24 cellular contexts compared by ENCODE assay signal in the genomic region with DNA sequence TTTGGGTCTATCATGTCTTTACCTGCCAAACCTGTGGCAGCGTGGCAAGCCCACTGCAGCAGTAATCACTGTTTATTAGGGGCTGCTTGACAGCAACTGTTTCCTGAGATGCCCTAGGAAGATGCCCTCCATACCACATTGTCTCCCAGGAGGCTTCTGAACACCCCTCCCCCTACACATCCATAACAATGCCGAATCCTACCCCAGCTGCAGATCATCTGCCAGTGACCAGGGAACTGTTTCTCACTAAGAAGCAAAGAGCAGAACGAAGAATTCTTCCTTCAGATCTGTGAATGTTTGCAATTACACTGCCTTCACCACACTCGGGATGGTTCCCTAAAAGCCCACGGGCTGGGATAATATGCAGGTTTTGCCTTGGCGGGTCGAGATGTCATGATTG.
DNase-seq lines count a peak whose midpoint lies in the region; ATAC-seq, FAIRE-seq and TF ChIP-seq lines count a peak whose summit lies in the region.
"Had no signal": no experiment of that assay in that cellular context is flagged by ENCODE, and none has a peak within 500 bp of the region (broad histone marks: within the 10 kb centered on the region; RNA-seq: fewer than 3 reads in every experiment).

No MANE protein-coding gene starts in this region.

- H3K79me1 ChIP-seq in H1 (ENCODE audit: low read depth, low read length) = no peaks in the 10 kb centered on the region

- no peak for TF ChIP-seq POLR2A in H1 (IDR thresholded peaks at IDR 0.05; ENCODE audit: control extremely low read depth in 1 of 2, low read depth in 2 of 2, low read length in 2 of 2)

- H3K56ac ChIP-seq in H1 (replicated peaks; ENCODE audit: insufficient read length, low read depth, low read length) = no peak overlapping the region

- WGBS in H1 (ENCODE audit: extremely low coverage in 1 of 2, insufficient coverage in 1 of 2, insufficient read length in 1 of 2, insufficient replicate concordance in 2 of 2, low coverage in 1 of 2, low lambda C conversion rate in 2 of 2, missing lambda C conversion rate in 1 of 2), 2 experiments = 70% methylated on average over 7 of the region's 7 CpGs; no CpG with 5 or more reads in 1 of the 2 experiments

- peak overlapping the region; percentile 74; the same call in 1 of the 2 replicates for H2BK20ac ChIP-seq in H1 (ENCODE audit: low read length)

- peak overlapping the region; percentile 55 to 77 for H3K4me2 ChIP-seq in H1 (ENCODE audit: insufficient read depth in 1 of 2, low read depth in 2 of 2, low read length in 2 of 2)
- no peak overlapping the region for H3K4me2 ChIP-seq in osteoblast (ENCODE audit: insufficient read depth, low read length)
- H3K4me2 ChIP-seq: BLaER1 had no signal

- H2BK5ac ChIP-seq in H1 (ENCODE audit: low read depth, low read length) = peak overlapping the region; percentile 83; the same call in 1 of the 2 replicates

- H3K27ac ChIP-seq in HUES48 (ENCODE audit: low read depth, low read length) (peak overlapping the region; percentile 56), H1 (ENCODE audit: low read depth, low read length) (no peak overlapping the region), iPS-20b (ENCODE audit: low read length) (no peak overlapping the region), osteoblast (ENCODE audit: low read depth, low read length) (no peak overlapping the region)
- H3K27ac ChIP-seq: BLaER1, SJSA1 had no signal

- H3K14ac ChIP-seq in H1 (ENCODE audit: insufficient read length) = no peak overlapping the region

- no peaks in the 10 kb centered on the region; the same call in 1 of the 2 replicates for H3K23me2 ChIP-seq in H1 (ENCODE audit: low read depth, low read length)

- peak overlapping the region; percentile 30 for H2BK120ac ChIP-seq in H1 (replicated peaks; ENCODE audit: low read depth, low read length)

- H3K4ac ChIP-seq in H1 (replicated peaks; ENCODE audit: insufficient read length, low read depth, low read length) = peak overlapping the region; percentile 98

- no peak overlapping the region for H3K23ac ChIP-seq in H1 (ENCODE audit: insufficient read length)

- no peak for ATAC-seq in HG03521 (IDR thresholded peaks at IDR 0.05; ENCODE audit: unreplicated experiment)
- no peak for ATAC-seq in GM18868 (IDR thresholded peaks at IDR 0.05; ENCODE audit: unreplicated experiment)
- ATAC-seq: GM12878, K562 had no signal

- H3K18ac ChIP-seq in H1 (ENCODE audit: extremely low read depth, low read length) = peak overlapping the region; percentile 90

- H3K4me1 ChIP-seq in HUES48 (ENCODE audit: control insufficient read depth, insufficient read depth, low read length) (peaks cover 13% of the 10 kb centered on the region), H1 (replicated peaks in 1 of 4; ENCODE audit: control insufficient read depth in 3 of 4, insufficient read depth in 4 of 4, low read length in 3 of 4) (peaks cover 3 to 6% (median 4%) of the 10 kb centered on the region in 4 experiments; a peak in 6 of 7 replicates), iPS-20b (ENCODE audit: insufficient read depth, low read length) (peaks cover 5% of the 10 kb centered on the region; the same call in 1 of the 2 replicates), osteoblast (ENCODE audit: insufficient read depth, low read length) (no peaks in the 10 kb centered on the region)
- H3K4me1 ChIP-seq: SJSA1 had no signal

- peak in 1 of 2 experiments; percentile 15 for DNase-seq in H1 (ENCODE audit: low read depth in 1 of 2, low spot score in 2 of 2)
- DNase-seq in osteoblast (ENCODE audit: insufficient read length, low spot score, missing footprints) = peak; percentile 8
- no peak for DNase-seq in NCI-H1092 treated with DMSO at 0.1 percent for 48 hours (lab: John Stamatoyannopoulos, UW)
- DNase-seq: CD4-positive, alpha-beta T cell; COR-L47; DMS79 treated with DMSO at 0.1 percent for 48 hours; HCEC 1CT; MG63; NCI-H1417 treated with DMSO at 0.1 percent for 48 hours; NCI-H187; NCI-H2107; NCI-H226; NCI-H510A treated with DMSO at 0.1 percent for 48 hours; NCI-H774; OCI-M1 had no signal

- CTCF ChIA-PET in H1 (lab: Charles Lee; ENCODE audit: partially characterized antibody) = interaction anchor here (1.3 to 1.4 kb wide), 3 partner anchors 10 to 180 kb away, joined by 3 to 5 read pairs (median 4); no protein-coding TSS in a partner anchor

- H2BK12ac ChIP-seq in H1 (ENCODE audit: low read depth, low read length) = peak overlapping the region; percentile 39; the same call in 1 of the 2 replicates

- H4K20me1 ChIP-seq in H1 (replicated peaks in 1 of 2; ENCODE audit: control insufficient read depth in 1 of 2, insufficient read depth in 2 of 2, low read length in 2 of 2) = no peaks in the 10 kb centered on the region
- no peaks in the 10 kb centered on the region for H4K20me1 ChIP-seq in osteoblast (ENCODE audit: insufficient read depth, low read length)
- H4K20me1 ChIP-seq: BLaER1 had no signal

- 0 out of 2 replicates have a peak overlapping the region, but pooled peaks have one; percentile 29 for H2AFZ ChIP-seq in H1 (ENCODE audit: low read length)
- no peak overlapping the region for H2AFZ ChIP-seq in osteoblast (ENCODE audit: low read length)

- no peaks in the 10 kb centered on the region for H3K36me3 ChIP-seq in HUES48 (ENCODE audit: control insufficient read depth, insufficient read depth, low read length)
- no peaks in the 10 kb centered on the region for H3K36me3 ChIP-seq in H1 (ENCODE audit: control insufficient read depth in 2 of 4, insufficient read depth in 4 of 4, low read length in 3 of 4)
- H3K36me3 ChIP-seq in iPS-20b (ENCODE audit: insufficient read depth, low read depth, low read length) = no peaks in the 10 kb centered on the region
- H3K36me3 ChIP-seq in osteoblast (ENCODE audit: insufficient read depth, low read length) = no peaks in the 10 kb centered on the region
- H3K36me3 ChIP-seq: BLaER1, MG63, SJSA1 had no signal

- H4K91ac ChIP-seq in H1 (replicated peaks; ENCODE audit: insufficient read length, low read length) = peak overlapping the region; percentile 34

- H2BK15ac ChIP-seq in H1 (ENCODE audit: low read length) = no peak overlapping the region; the same call in 1 of the 2 replicates

- H3K9me3 ChIP-seq in HUES48 (ENCODE audit: control insufficient read depth, insufficient read depth, low read length) (no peaks in the 10 kb centered on the region), H1 (ENCODE audit: insufficient read depth in 2 of 2, low read depth in 1 of 2, low read length in 1 of 2) (no peaks in the 10 kb centered on the region), iPS-20b (ENCODE audit: insufficient read depth, low read depth, low read length) (no peaks in the 10 kb centered on the region), osteoblast (ENCODE audit: low read depth, low read length) (no peaks in the 10 kb centered on the region)
- H3K9me3 ChIP-seq: BLaER1, MG63, SJSA1 had no signal

- H3K4me3 ChIP-seq in HUES48 (ENCODE audit: low read depth, low read length) (peak overlapping the region; percentile 10; the same call in 1 of the 2 replicates), H1 (ENCODE audit: extremely low read depth in 1 of 4, insufficient read depth in 2 of 4, low read depth in 3 of 4, low read length in 4 of 4) (peak overlapping the region in 2 of 4 experiments; percentile 17 to 19; a peak in 2 of 8 replicates), iPS-20b (ENCODE audit: low read length) (peak overlapping the region; percentile 23; the same call in 1 of the 2 replicates), osteoblast (ENCODE audit: insufficient read depth, low read length) (no peak overlapping the region)
- H3K4me3 ChIP-seq: BLaER1, GM12878, K562, MG63, SJSA1 had no signal

- H3K27me3 ChIP-seq in HUES48 (ENCODE audit: control insufficient read depth, insufficient read depth, low read length) = no peaks in the 10 kb centered on the region
- no peaks in the 10 kb centered on the region for H3K27me3 ChIP-seq in H1 (replicated peaks in 1 of 4; ENCODE audit: control insufficient read depth in 3 of 4, extremely low read depth in 1 of 4, insufficient read depth in 3 of 4, low read length in 3 of 4)
- H3K27me3 ChIP-seq in iPS-20b (ENCODE audit: insufficient read depth, low read length) = no peaks in the 10 kb centered on the region
- H3K27me3 ChIP-seq in osteoblast (ENCODE audit: insufficient read depth, low read length) = peaks cover 4% of the 10 kb centered on the region
- H3K27me3 ChIP-seq: BLaER1, MG63, SJSA1 had no signal

- H3K79me2 ChIP-seq in H1 (ENCODE audit: control insufficient read depth in 1 of 2, insufficient read depth in 2 of 2, low read length in 2 of 2) (no peaks in the 10 kb centered on the region), osteoblast (ENCODE audit: insufficient read depth, low read length) (no peaks in the 10 kb centered on the region)

- POLR2A ChIA-PET in H1 (lab: Charles Lee; ENCODE audit: partially characterized antibody) = interaction anchor here (0.6 kb wide), 1 partner anchor 31 kb away, joined by 3 read pairs; no protein-coding TSS in a partner anchor

- FAIRE-seq in H1 (lab: Jason Lieb, UNC) = peak; percentile 71
- FAIRE-seq: GM12878, K562, RCC 7860 had no signal

- TF ChIP-seq RAD21 in H1 (IDR thresholded peaks at IDR 0.05 in 1 of 2, conservative IDR thresholded peaks at IDR 0.05 in 1 of 2; ENCODE audit: low read depth in 2 of 2, low read length in 2 of 2) = no peak

- TF ChIP-seq CTCF in H1 (IDR thresholded peaks at IDR 0.05; ENCODE audit: control extremely low read depth in 1 of 3, insufficient read depth in 1 of 3, low read depth in 1 of 3, low read length in 3 of 3) (no peak), osteoblast (IDR thresholded peaks at IDR 0.05; ENCODE audit: extremely low read depth, low read depth, low read length) (no peak)

- peak overlapping the region; percentile 91 for H2AK5ac ChIP-seq in H1 (ENCODE audit: low read depth, low read length)

- H3K9ac ChIP-seq in HUES48 (ENCODE audit: low read depth, low read length) (no peak overlapping the region), H1 (replicated peaks in 1 of 4; ENCODE audit: extremely low read depth in 1 of 4, low read depth in 3 of 4, low read length in 3 of 4) (no peak overlapping the region), iPS-20b (ENCODE audit: low read depth, low read length) (no peak overlapping the region)
- H3K9ac ChIP-seq: BLaER1 had no signal

- no peak overlapping the region for H4K5ac ChIP-seq in H1 (ENCODE audit: insufficient read length, low read depth, low read length)

- TF ChIP-seq EP300 in H1 (IDR thresholded peaks at IDR 0.05; ENCODE audit: borderline replicate concordance in 1 of 2, low read depth in 2 of 2, low read length in 2 of 2) = 0 out of 3 replicates have a peak, but pooled peaks of 1 of the 2 experiments have one; percentile 16

- no peak overlapping the region for H4K8ac ChIP-seq in H1 (ENCODE audit: extremely low read depth, insufficient read depth, low read length)

TF ChIP-seq in H1, 55 proteins besides CTCF, POLR2A, EP300 and RAD21 (continues in another document):
- no peak for TF ChIP-seq KDM5A (IDR thresholded peaks at IDR 0.05; ENCODE audit: low read length)
- no peak for TF ChIP-seq POLR2AphosphoS5 (IDR thresholded peaks at IDR 0.05; ENCODE audit: low read depth, low read length)
- no peak for TF ChIP-seq KDM4A (IDR thresholded peaks at IDR 0.05; ENCODE audit: low read depth, low read length, severe bottlenecking)
- peak; percentile 83 for TF ChIP-seq ASH2L (IDR thresholded peaks at IDR 0.05; ENCODE audit: low read length)
- no peak for TF ChIP-seq SAP30 (IDR thresholded peaks at IDR 0.05; ENCODE audit: insufficient read depth, insufficient replicate concordance, low read length)
- TF ChIP-seq MAFK (IDR thresholded peaks at IDR 0.05; ENCODE audit: low read depth, low read length) = no peak
